Comparison of ENCODE assay signal across 25 cellular contexts in the genomic region with DNA sequence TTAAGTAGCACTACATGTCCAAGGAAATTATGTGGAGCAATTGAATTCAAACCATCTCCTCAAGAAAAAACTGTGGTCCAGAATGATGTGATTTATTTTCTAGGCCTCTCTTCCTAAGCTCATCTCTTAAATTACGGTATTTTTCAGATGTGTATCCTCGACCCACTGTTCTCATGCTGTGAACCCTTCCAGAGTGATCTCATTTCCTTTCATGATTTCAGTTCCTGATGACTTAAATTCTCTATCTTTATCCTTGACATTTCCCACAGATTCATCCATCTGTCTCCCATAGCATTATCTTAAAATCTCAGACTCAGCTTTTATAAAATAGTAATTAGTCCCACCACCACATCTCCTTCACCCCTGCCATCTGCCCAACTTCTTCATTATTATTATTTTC.
DNase-seq lines count a peak whose midpoint lies in the region; ATAC-seq, FAIRE-seq and TF ChIP-seq lines count a peak whose summit lies in the region.
"Had no signal": no experiment of that assay in that cellular context is flagged by ENCODE, and none has a peak within 500 bp of the region (broad histone marks: within the 10 kb centered on the region; RNA-seq: fewer than 3 reads in every experiment).

No MANE protein-coding gene starts in this region.

- no peak overlapping the region for H3K9ac ChIP-seq in smooth muscle cell (ENCODE audit: low read depth)

- TF ChIP-seq POLR2A in H54 (IDR thresholded peaks at IDR 0.05; ENCODE audit: low read depth, low read length): no peak

- H3K9me3 ChIP-seq in heart right ventricle (no peaks in the 10 kb centered on the region), smooth muscle cell (replicated peaks; ENCODE audit: low read depth) (no peaks in the 10 kb centered on the region)
- H3K9me3 ChIP-seq: ascending aorta, right lobe of liver, testis had no signal

- no peaks in the 10 kb centered on the region for H3K36me3 ChIP-seq in heart right ventricle
- no peaks in the 10 kb centered on the region for H3K36me3 ChIP-seq in smooth muscle cell (ENCODE audit: low read depth)
- H3K36me3 ChIP-seq: ascending aorta, right lobe of liver had no signal

- intact Hi-C loops in heart right ventricle (cut with DNase I): loop anchor here in 1 of 10 donors (5.0 kb wide), 1 partner anchor 96 kb away; no protein-coding TSS in a partner anchor
- intact Hi-C loops in Right ventricle myocardium inferior (cut with DNase I): no loop called here

- TF ChIP-seq CTCF in heart right ventricle (IDR thresholded peaks at IDR 0.05) (no peak), smooth muscle cell (IDR thresholded peaks at IDR 0.05; ENCODE audit: borderline replicate concordance, insufficient read depth, poor library complexity, severe bottlenecking) (no peak)

- H3K79me2 ChIP-seq in smooth muscle cell (ENCODE audit: low read depth): no peaks in the 10 kb centered on the region

- no peak overlapping the region for H3K4me2 ChIP-seq in smooth muscle cell

- peaks cover 0 to 10% (median 0%) of the 10 kb centered on the region in 7 donors for H3K27me3 ChIP-seq in heart right ventricle
- no peaks in the 10 kb centered on the region for H3K27me3 ChIP-seq in smooth muscle cell (ENCODE audit: low read depth)
- H3K27me3 ChIP-seq: ascending aorta, right lobe of liver, testis had no signal

- peaks cover 0 to 34% (median 4%) of the 10 kb centered on the region in 9 donors for H3K4me1 ChIP-seq in heart right ventricle
- no peaks in the 10 kb centered on the region for H3K4me1 ChIP-seq in smooth muscle cell (ENCODE audit: low read depth)
- H3K4me1 ChIP-seq: testis had no signal

- no peaks in the 10 kb centered on the region for H4K20me1 ChIP-seq in smooth muscle cell (ENCODE audit: low read depth)

- 28 to 45% methylated on average over 2 of the region's 2 CpGs for WGBS in heart right ventricle, 2 donors
- 57% methylated on average over 2 of the region's 2 CpGs for WGBS in smooth muscle cell (ENCODE audit: low lambda C conversion rate)

- no peaks in the 10 kb centered on the region for H3F3A ChIP-seq in smooth muscle cell (ENCODE audit: low read depth)

- no peak overlapping the region for H2AFZ ChIP-seq in smooth muscle cell (ENCODE audit: low read depth)

- DNase-seq in heart right ventricle: no peak
- no peak for DNase-seq in Right ventricle myocardium inferior (ENCODE audit: missing footprints)
- peak; percentile 50 for DNase-seq in amniotic epithelial cell (ENCODE audit: low read depth)
- peak; percentile 74 for DNase-seq in iris pigment epithelial cell (ENCODE audit: low read depth)
- DNase-seq in NCI-H2196 treated with DMSO at 0.1 percent for 48 hours (lab: John Stamatoyannopoulos, UW; ENCODE audit: unreplicated experiment): no peak
- DNase-seq in smooth muscle cell (lab: John Stamatoyannopoulos, UW; ENCODE audit: unreplicated experiment): no peak
- DNase-seq in H54 (ENCODE audit: insufficient read length, low spot score): no peak
- DNase-seq: activated CD4-positive, alpha-beta T cell treated with anti-CD3 and anti-CD28 coated beads for 4 hours; activated effector memory CD4-positive, alpha-beta T cell treated with anti-CD3 and anti-CD28 coated beads, Interleukin-2, amount 50 U/mL, for 16 hours; activated naive CD8-positive, alpha-beta T cell treated with anti-CD3 and anti-CD28 coated beads for 36 hours; activated T-cell treated with anti-CD3 and anti-CD28 coated beads, Interleukin-2, amount 50 U/mL, for 1 hour; DMS79; NCI-H1694; NCI-H2171 treated with DMSO at 0.1 percent for 48 hours; NCI-H524 treated with DMSO at 0.1 percent for 48 hours; posterior cingulate gyrus; right lobe of liver; stimulated activated CD4-positive, alpha-beta T cell treated with anti-CD3 and anti-CD28 coated beads, Interleukin-15, amount 100 ng/mL, for 24 hours; stimulated activated naive B cell treated with anti-CD40 and anti-IgM and Interleukin-4, amounts not matched to agents 10 μg/mL and 1 μg/mL and 100 μg/mL, for 72 hours; testis had no signal

- H3K27ac ChIP-seq in heart right ventricle: peak overlapping the region in 7 of 10 donors; percentile 36 to 75 (median 51)
- no peak overlapping the region for H3K27ac ChIP-seq in smooth muscle cell (ENCODE audit: low read depth)
- H3K27ac ChIP-seq: ascending aorta, epithelial cell of prostate, right lobe of liver, testis, VCaP had no signal

- FAIRE-seq in H54 (lab: Jason Lieb, UNC): no peak

- ATAC-seq in heart right ventricle (peak in 6 of 8 donors; percentile 67 to 83 (median 72)), Right ventricle myocardium inferior (no peak), HG02884 (IDR thresholded peaks at IDR 0.05; ENCODE audit: unreplicated experiment) (no peak)
- ATAC-seq: HCT116; stimulated activated naive B cell treated with anti-CD40 and anti-IgM and Interleukin-4, amounts not matched to agents 10 μg/mL and 1 μg/mL and 100 μg/mL, for 72 hours had no signal

- no peak overlapping the region for H3K4me3 ChIP-seq in heart right ventricle
- H3K4me3 ChIP-seq in smooth muscle cell: no peak overlapping the region
- H3K4me3 ChIP-seq: ascending aorta, right lobe of liver, testis had no signal

Comparison
In these comparisons a context has a peak if more than half of its experiments do, and no peak if none do; other contexts are left out.
1. ATAC-seq: peak in heart right ventricle (6 of 8); none in Right ventricle myocardium inferior (single experiment) and HG02884 (single experiment).
2. DNase-seq: peak in amniotic epithelial cell (single experiment) and iris pigment epithelial cell (single experiment); none in heart right ventricle (0 of 2), Right ventricle myocardium inferior (single experiment), NCI-H2196 treated with DMSO at 0.1 percent for 48 hours (single experiment), smooth muscle cell (single experiment) and H54 (single experiment).